In genomic region chr18:55406374-55407045, GRCh38 we compare ENCODE assay signal across 10 cellular contexts.
DNase-seq lines count a peak whose midpoint lies in the region; ATAC-seq and TF ChIP-seq lines count a peak whose summit lies in the region.
"Had no signal": no experiment of that assay in that cellular context is flagged by ENCODE, and none has a peak within 500 bp of the region (broad histone marks: within the 10 kb centered on the region; RNA-seq: fewer than 3 reads in every experiment).

No MANE protein-coding gene starts in this region.

- peak; percentile 90 for DNase-seq in NCI-H1092 (lab: John Stamatoyannopoulos, UW)
- DNase-seq in NCI-H510A (lab: John Stamatoyannopoulos, UW) = peak; percentile 4
- DNase-seq in fibroblast of pulmonary artery (ENCODE audit: low read depth) = no peak
- DNase-seq in smooth muscle cell (lab: John Stamatoyannopoulos, UW; ENCODE audit: unreplicated experiment) = no peak
- DNase-seq in stimulated activated naive CD8-positive, alpha-beta T cell treated with anti-CD3 and anti-CD28 coated beads, Interleukin-15, amount 100 ng/mL, for 72 hours = no peak
- DNase-seq in activated CD8-positive, alpha-beta memory T cell treated with anti-CD3 and anti-CD28 coated beads, Interleukin-2, amount 50 U/mL, for 48 hours = no peak
- DNase-seq: activated T-cell treated with anti-CD3 and anti-CD28 coated beads, Interleukin-2, amount 50 U/mL, for 1 hour had no signal

- peak overlapping the region; percentile 84 for H3K4me2 ChIP-seq in smooth muscle cell

- H3F3A ChIP-seq in smooth muscle cell (ENCODE audit: low read depth) = peaks cover 24% of the 10 kb centered on the region

- 47% methylated on average over 18 of the region's 18 CpGs for WGBS in smooth muscle cell (ENCODE audit: low lambda C conversion rate)

- H3K27ac ChIP-seq in smooth muscle cell (ENCODE audit: low read depth) = peak overlapping the region; percentile 99

- H4K20me1 ChIP-seq in smooth muscle cell (ENCODE audit: low read depth) = no peaks in the 10 kb centered on the region

- H3K27ac Mint-ChIP-seq in stimulated activated naive CD8-positive, alpha-beta T cell treated with anti-CD3 and anti-CD28 coated beads, Interleukin-15, amount 100 ng/mL, for 72 hours = peak overlapping the region in 1 of 2 donors; percentile 31

- H3K9me3 ChIP-seq in smooth muscle cell (replicated peaks; ENCODE audit: low read depth) = no peaks in the 10 kb centered on the region
- H3K9me3 ChIP-seq: thoracic aorta had no signal

- no peaks in the 10 kb centered on the region for H3K9me3 Mint-ChIP-seq in stimulated activated naive CD8-positive, alpha-beta T cell treated with anti-CD3 and anti-CD28 coated beads, Interleukin-15, amount 100 ng/mL, for 72 hours

- peaks cover 12% of the 10 kb centered on the region for H3K27me3 Mint-ChIP-seq in stimulated activated naive CD8-positive, alpha-beta T cell treated with anti-CD3 and anti-CD28 coated beads, Interleukin-15, amount 100 ng/mL, for 72 hours

- peaks cover 81% of the 10 kb centered on the region for H3K79me2 ChIP-seq in smooth muscle cell (ENCODE audit: low read depth)

- H3K4me3 ChIP-seq in fibroblast of pulmonary artery (replicated peaks; ENCODE audit: low read depth, low read length) (peak overlapping the region; percentile 17), smooth muscle cell (peak overlapping the region; percentile 37)

- ATAC-seq in GM18517 (IDR thresholded peaks at IDR 0.05; ENCODE audit: unreplicated experiment) (no peak), HG02678 (IDR thresholded peaks at IDR 0.05; ENCODE audit: unreplicated experiment) (no peak)
- no peak for ATAC-seq in stimulated activated naive CD8-positive, alpha-beta T cell treated with anti-CD3 and anti-CD28 coated beads, Interleukin-15, amount 100 ng/mL, for 72 hours

- peak overlapping the region; percentile 46 for H2AFZ ChIP-seq in smooth muscle cell (ENCODE audit: low read depth)

- TF ChIP-seq CTCF in fibroblast of pulmonary artery (IDR thresholded peaks at IDR 0.05; ENCODE audit: low read length, missing control alignments) (no peak), smooth muscle cell (IDR thresholded peaks at IDR 0.05; ENCODE audit: borderline replicate concordance, insufficient read depth, poor library complexity, severe bottlenecking) (no peak)

- no peaks in the 10 kb centered on the region for H3K36me3 ChIP-seq in smooth muscle cell (ENCODE audit: low read depth)
- H3K36me3 ChIP-seq: thoracic aorta had no signal

- H3K4me3 Mint-ChIP-seq in stimulated activated naive CD8-positive, alpha-beta T cell treated with anti-CD3 and anti-CD28 coated beads, Interleukin-15, amount 100 ng/mL, for 72 hours = no peak overlapping the region

- H3K4me1 Mint-ChIP-seq in stimulated activated naive CD8-positive, alpha-beta T cell treated with anti-CD3 and anti-CD28 coated beads, Interleukin-15, amount 100 ng/mL, for 72 hours = no peaks in the 10 kb centered on the region

- H3K4me1 ChIP-seq in smooth muscle cell (ENCODE audit: low read depth) = peaks cover 58% of the 10 kb centered on the region

- peak overlapping the region; percentile 77 for H3K9ac ChIP-seq in smooth muscle cell (ENCODE audit: low read depth)

- no peaks in the 10 kb centered on the region for H3K27me3 ChIP-seq in smooth muscle cell (ENCODE audit: low read depth)

Comparison
In these comparisons a context has a peak if more than half of its experiments do, and no peak if none do; other contexts are left out.
1. DNase-seq: peak in NCI-H1092 (single experiment) and NCI-H510A (single experiment); none in fibroblast of pulmonary artery (single experiment), smooth muscle cell (single experiment), stimulated activated naive CD8-positive, alpha-beta T cell treated with anti-CD3 and anti-CD28 coated beads, Interleukin-15, amount 100 ng/mL, for 72 hours (0 of 2) and activated CD8-positive, alpha-beta memory T cell treated with anti-CD3 and anti-CD28 coated beads, Interleukin-2, amount 50 U/mL, for 48 hours (single experiment).